Comparison of ENCODE assay signal across 8 cellular contexts in the genomic region with DNA sequence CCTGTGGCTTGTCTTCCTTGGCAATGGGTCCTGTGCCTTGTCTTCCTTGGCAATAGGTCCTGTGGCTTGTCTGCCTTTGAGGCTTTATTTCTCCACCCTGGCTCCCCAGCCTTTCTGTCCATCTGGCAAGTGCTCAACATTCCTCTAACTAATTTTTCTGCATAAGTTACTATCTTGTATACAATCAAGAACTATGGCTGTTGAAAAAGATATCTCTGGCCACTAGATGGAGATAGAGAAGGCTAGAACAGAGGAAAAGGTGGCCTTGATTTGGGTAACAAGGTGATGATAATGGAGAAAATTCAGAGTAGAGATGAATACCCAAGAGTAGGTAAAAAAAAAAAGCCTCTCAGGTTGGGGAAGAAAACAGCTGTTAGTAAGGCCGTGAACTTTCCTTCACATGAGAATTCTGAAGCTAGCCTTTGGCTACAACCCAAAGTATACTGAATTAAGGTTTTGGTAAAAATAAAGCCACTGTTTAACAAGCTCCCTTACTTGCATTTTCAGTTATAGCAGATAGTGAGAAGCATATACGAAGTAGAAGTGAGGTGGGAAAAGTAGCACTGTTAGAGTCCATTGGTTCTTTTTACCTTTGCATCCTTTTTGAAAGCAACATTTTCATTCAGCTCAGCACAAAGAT.
DNase-seq lines count a peak whose midpoint lies in the region; ATAC-seq, FAIRE-seq and TF ChIP-seq lines count a peak whose summit lies in the region.

No MANE protein-coding gene starts in this region.

- no peak overlapping the region for H3K9ac ChIP-seq in DND-41 (ENCODE audit: low read depth, low read length)
- no peak overlapping the region for H3K9ac ChIP-seq in HepG2 (ENCODE audit: insufficient read depth, low read depth, low read length)

- TF ChIP-seq RAD21 in HepG2 (CRISPR knock-in tag; IDR thresholded peaks at IDR 0.05): no peak

- CTCF ChIA-PET in HepG2 (lab: Yijun Ruan, JAX; ENCODE audit: low intra/inter-chr PET ratio, low total read pairs): interaction anchor here (0.6 kb wide), 1 partner anchor 1362 kb away, joined by 3 read pairs; no protein-coding TSS in a partner anchor

- FAIRE-seq in HepG2 (lab: Jason Lieb, UNC): no peak

- H3K36me3 ChIP-seq in DND-41 (ENCODE audit: insufficient read depth, low read length) (no peaks in the 10 kb centered on the region), HepG2 (replicated peaks in 1 of 2; ENCODE audit: control insufficient read depth in 1 of 2, insufficient read depth in 2 of 2, low read length in 2 of 2) (no peaks in the 10 kb centered on the region)

- intact Hi-C loops in HepG2 (cut with micrococcal nuclease; ENCODE audit: unreplicated experiment) (loop anchor here (2.0 kb wide), 1 partner anchor 1268 kb away; the partner anchor contains the start of gene MC3R), cardiac septum (cut with DNase I) (no loop called here)

- ATAC-seq in DND-41 (ENCODE audit: insufficient read depth, low read depth): no peak
- peak; percentile 67 for ATAC-seq in HepG2
- no peak for ATAC-seq in HG02870 (IDR thresholded peaks at IDR 0.05; ENCODE audit: unreplicated experiment)
- ATAC-seq in GM19455 (IDR thresholded peaks at IDR 0.05; ENCODE audit: unreplicated experiment): no peak

- 3% methylated on average over 2 of the region's 2 CpGs for WGBS in HepG2 (ENCODE audit: low lambda C conversion rate)

- in situ Hi-C loops in HepG2 (cut with HindIII; ENCODE audit: extremely low pct_ligation_motif_present, low pct_unique_long_range_greater_than_20kb): no loop called here

- H3K79me2 ChIP-seq in DND-41 (ENCODE audit: insufficient read depth, low read length) (no peaks in the 10 kb centered on the region), HepG2 (ENCODE audit: insufficient read depth, low read length) (no peaks in the 10 kb centered on the region)

- TF ChIP-seq EP300 in HepG2 (IDR thresholded peaks at IDR 0.05; ENCODE audit: low read depth in 2 of 2, low read length in 2 of 2) (no peak), HepG2 (CRISPR knock-in tag; IDR thresholded peaks at IDR 0.05; ENCODE audit: borderline replicate concordance) (no peak)

- POLR2A ChIA-PET in HepG2 (lab: Yijun Ruan, JAX): no interaction called here

- H3K4me1 ChIP-seq in DND-41 (ENCODE audit: insufficient read depth, low read length): no peaks in the 10 kb centered on the region
- H3K4me1 ChIP-seq in HepG2 (ENCODE audit: insufficient read depth, low read length): no peaks in the 10 kb centered on the region

- no peak for DNase-seq in DND-41
- peak; percentile 31 for DNase-seq in HPDE6-E6E7 (ENCODE audit: extremely low spot score)
- peak; percentile 30 for DNase-seq in SK-N-DZ (ENCODE audit: low spot score)
- no peak for DNase-seq in HepG2 (ENCODE audit: low spot score)
- DNase-seq in NCI-H187 (lab: John Stamatoyannopoulos, UW): no peak
- DNase-seq in cardiac septum (ENCODE audit: low spot score): no peak

- H3K27ac ChIP-seq in DND-41 (ENCODE audit: low read length): no peak overlapping the region
- H3K27ac ChIP-seq in HepG2 (ENCODE audit: extremely low read length, insufficient read depth, low read length): no peak overlapping the region

- no peak overlapping the region for H3K4me3 ChIP-seq in DND-41 (ENCODE audit: low read depth in 1 of 2, low read length in 2 of 2)
- no peak overlapping the region for H3K4me3 ChIP-seq in HepG2 (replicated peaks in 1 of 3; ENCODE audit: insufficient read depth in 1 of 3, low read depth in 2 of 3, low read length in 3 of 3)

- H2AFZ ChIP-seq in DND-41 (ENCODE audit: low read depth, low read length): no peak overlapping the region
- no peak overlapping the region for H2AFZ ChIP-seq in HepG2 (ENCODE audit: low read length)

- TF ChIP-seq CTCF in DND-41 (IDR thresholded peaks at IDR 0.05; ENCODE audit: borderline replicate concordance, extremely low read depth, low read length, poor library complexity, severe bottlenecking) (peak; percentile 58), HepG2 (CRISPR knock-in tag; IDR thresholded peaks at IDR 0.05) (peak; percentile 44; the same call in 1 of the 2 replicates)

- H3K27me3 ChIP-seq in DND-41 (ENCODE audit: insufficient read depth, low read length, poor library complexity) (no peaks in the 10 kb centered on the region), HepG2 (ENCODE audit: control insufficient read depth in 1 of 2, insufficient read depth in 2 of 2, low read length in 2 of 2) (no peaks in the 10 kb centered on the region)

- TF ChIP-seq POLR2A in HepG2 (IDR thresholded peaks at IDR 0.05; ENCODE audit: insufficient read depth in 1 of 2, low read depth in 2 of 2, low read length in 2 of 2): no peak

- H3K9me3 ChIP-seq in DND-41 (ENCODE audit: insufficient read depth, low read length, severe bottlenecking): no peaks in the 10 kb centered on the region
- peaks cover 13% of the 10 kb centered on the region for H3K9me3 ChIP-seq in HepG2 (ENCODE audit: low read length)

- no peak overlapping the region for H3K4me2 ChIP-seq in DND-41 (ENCODE audit: insufficient read depth, low read length)
- H3K4me2 ChIP-seq in HepG2 (ENCODE audit: low read depth, low read length): no peak overlapping the region

- H4K20me1 ChIP-seq in DND-41 (ENCODE audit: insufficient read depth, low read length) (no peaks in the 10 kb centered on the region), HepG2 (ENCODE audit: insufficient read depth, low read length) (no peaks in the 10 kb centered on the region)

- no TSS peak for BruUV-seq in HepG2 (replicated peaks; lab: Mats Ljungman, UMichigan)

TF ChIP-seq in HepG2, 621 proteins besides CTCF, POLR2A, EP300 and RAD21:
- TF ChIP-seq SMC3 (IDR thresholded peaks at IDR 0.05; ENCODE audit: low read length) (peak; percentile 23; the same call in 1 of the 2 replicates), KDM1A (CRISPR knock-in tag; IDR thresholded peaks at IDR 0.05) (no peak), STAG1 (CRISPR knock-in tag; IDR thresholded peaks at IDR 0.05) (peak; percentile 59)

Comparison
In these comparisons a context has a peak if more than half of its experiments do, and no peak if none do; other contexts are left out.
1. DNase-seq: peak in HPDE6-E6E7 (single experiment) and SK-N-DZ (single experiment); none in DND-41 (single experiment), HepG2 (single experiment), NCI-H187 (0 of 2) and cardiac septum (single experiment).